20 cellular contexts compared by ENCODE assay signal in genomic region chr12:42510823-42511222, GRCh38.
DNase-seq lines count a peak whose midpoint lies in the region; ATAC-seq and TF ChIP-seq lines count a peak whose summit lies in the region.
"Had no signal": no experiment of that assay in that cellular context is flagged by ENCODE, and none has a peak within 500 bp of the region (broad histone marks: within the 10 kb centered on the region; RNA-seq: fewer than 3 reads in every experiment).

No MANE protein-coding gene starts in this region.

- H3K4me1 ChIP-seq in cardiac muscle cell (ENCODE audit: low read depth): peaks cover 27% of the 10 kb centered on the region

- no peaks in the 10 kb centered on the region for H3K27me3 ChIP-seq in cardiac muscle cell

- H3K4me3 ChIP-seq in cardiac muscle cell: no peak overlapping the region
- H3K4me3 ChIP-seq: GM12878, GM23248, SJCRH30 had no signal

- no peaks in the 10 kb centered on the region for H3K9me3 ChIP-seq in cardiac muscle cell (ENCODE audit: low read depth)
- H3K9me3 ChIP-seq: SJCRH30 had no signal

- no peak for TF ChIP-seq CTCF in cardiac muscle cell (IDR thresholded peaks at IDR 0.05; ENCODE audit: low read depth, low read length)

- ATAC-seq in Right ventricle myocardium superior (ENCODE audit: poor library complexity) (no peak), GM21717 (IDR thresholded peaks at IDR 0.05; ENCODE audit: unreplicated experiment) (no peak)
- ATAC-seq: GM12878 had no signal

- peak in 1 of 2 donors; percentile 34 for DNase-seq in cardiac muscle cell (ENCODE audit: low read depth in 1 of 2, low spot score in 1 of 2)
- no peak for DNase-seq in Right ventricle myocardium superior
- peak; percentile 65 for DNase-seq in NCI-H69 (lab: John Stamatoyannopoulos, UW)
- DNase-seq in iPS-NIHi11 (ENCODE audit: low spot score): peak; percentile 56
- DNase-seq in cerebellum (ENCODE audit: low spot score): no peak
- no peak for DNase-seq in cerebellar cortex (ENCODE audit: low spot score)
- DNase-seq in CD1c-positive myeloid dendritic cell (ENCODE audit: extremely low spot score): no peak
- DNase-seq: Calu3; CD4-positive, alpha-beta memory T cell; GM23248; HFFc6; NCI-H1417 treated with DMSO at 0.1 percent for 48 hours; NCI-H2029; NCI-H2171 treated with DMSO at 0.1 percent for 48 hours; NCI-H446 treated with DMSO at 0.1 percent for 48 hours; NCI-H774; SJCRH30 had no signal

- intact Hi-C loops in Right ventricle myocardium superior (cut with DNase I): no loop called here

- H3K27ac ChIP-seq in cardiac muscle cell: peak overlapping the region; percentile 61
- H3K27ac ChIP-seq: GM23248, KMS-11, SJCRH30 had no signal

- no peaks in the 10 kb centered on the region for H3K36me3 ChIP-seq in cardiac muscle cell
- H3K36me3 ChIP-seq: SJCRH30 had no signal

Comparison
In these comparisons a context has a peak if more than half of its experiments do, and no peak if none do; other contexts are left out.
1. DNase-seq: peak in NCI-H69 (single experiment) and iPS-NIHi11 (single experiment); none in Right ventricle myocardium superior (single experiment), cerebellum (single experiment), cerebellar cortex (single experiment) and CD1c-positive myeloid dendritic cell (single experiment).